ENCODE assay signal across 15 cellular contexts in the genomic region with DNA sequence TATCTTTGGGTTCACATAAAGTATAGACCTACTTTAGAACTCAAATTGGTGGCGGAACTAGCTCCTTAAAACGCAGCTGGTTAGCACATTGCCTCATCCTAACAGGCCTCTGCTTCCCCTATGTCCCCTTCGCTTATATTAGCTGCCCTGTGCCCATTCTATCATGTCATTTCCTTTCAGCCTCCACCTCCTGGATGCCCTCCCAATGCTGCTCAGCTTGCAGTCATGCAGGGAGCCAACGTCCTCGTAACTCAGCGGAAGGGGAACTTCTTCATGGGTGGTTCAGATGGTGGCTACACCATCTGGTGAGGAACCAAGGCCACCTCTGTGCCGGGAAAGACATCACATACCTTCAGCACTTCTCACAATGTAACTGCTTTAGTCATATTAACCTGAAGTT. TPM values are rescaled to one million over a fixed set of nuclear protein-coding genes. Genes with fewer than 3 reads are reported as not detected.
DNase-seq lines count a peak whose midpoint lies in the region; ATAC-seq and TF ChIP-seq lines count a peak whose summit lies in the region.
"Had no signal": no experiment of that assay in that cellular context is flagged by ENCODE, and none has a peak within 500 bp of the region (broad histone marks: within the 10 kb centered on the region; RNA-seq: fewer than 3 reads in every experiment).

No MANE protein-coding gene starts in this region.

- TF ChIP-seq CTCF in right atrium auricular region (IDR thresholded peaks at IDR 0.05) (no peak), endothelial cell (IDR thresholded peaks at IDR 0.05; ENCODE audit: unreplicated experiment) (no peak), stomach (IDR thresholded peaks at IDR 0.05) (no peak)

- H3K4me3 Mint-ChIP-seq in endothelial cell (ENCODE audit: unreplicated experiment): peak overlapping the region; percentile 59

- peaks cover 51% of the 10 kb centered on the region for H3K36me3 ChIP-seq in right atrium auricular region
- H3K36me3 ChIP-seq in stomach: peaks cover 51 to 63% (median 61%) of the 10 kb centered on the region in 4 donors

- ATAC-seq in Right ventricle myocardium inferior (no peak), GM21786 (IDR thresholded peaks at IDR 0.05; ENCODE audit: unreplicated experiment) (no peak)
- ATAC-seq: effector memory CD8-positive, alpha-beta T cell had no signal

- H3K4me1 Mint-ChIP-seq in endothelial cell (ENCODE audit: unreplicated experiment): peaks cover 59% of the 10 kb centered on the region

- no peaks in the 10 kb centered on the region for H3K9me3 ChIP-seq in right atrium auricular region
- no peaks in the 10 kb centered on the region for H3K9me3 ChIP-seq in stomach

- H3K27me3 ChIP-seq in right atrium auricular region (no peaks in the 10 kb centered on the region), stomach (no peaks in the 10 kb centered on the region)

- DNase-seq in Right ventricle myocardium inferior (ENCODE audit: missing footprints) (peak; percentile 71), right atrium auricular region (ENCODE audit: low spot score) (no peak), SIG-M5 (lab: John Stamatoyannopoulos, UW) (peak; percentile 86), endothelial cell (ENCODE audit: low spot score) (no peak), stomach (no peak), ecto neural progenitor cell (ENCODE audit: low spot score) (no peak), mucosa of gallbladder (ENCODE audit: low spot score) (no peak)
- DNase-seq: activated naive CD4-positive, alpha-beta T cell treated with Interleukin-2 at 50 U/mL for 16 hours; effector memory CD8-positive, alpha-beta T cell; foreskin melanocyte; H7; KG1; mesenchymal stem cell; NCI-H1930 had no signal

- no peak for TF ChIP-seq POLR2A in stomach (IDR thresholded peaks at IDR 0.05)

- TF ChIP-seq EP300 in stomach (IDR thresholded peaks at IDR 0.05): no peak

- H3K4me3 ChIP-seq in right atrium auricular region (no peak overlapping the region), stomach (no peak overlapping the region)

- H3K27ac ChIP-seq in right atrium auricular region (no peak overlapping the region), stomach (peak overlapping the region in 3 of 5 donors; percentile 33 to 100 (median 44))

- 63 to 86% (median 77%) methylated on average over 7 of the region's 7 CpGs for WGBS in stomach, 5 donors

- H3K9me3 Mint-ChIP-seq in endothelial cell (ENCODE audit: unreplicated experiment): no peaks in the 10 kb centered on the region
- H3K9me3 Mint-ChIP-seq: effector memory CD8-positive, alpha-beta T cell had no signal

- H3K36me3 Mint-ChIP-seq in endothelial cell (ENCODE audit: low read depth, unreplicated experiment): peaks cover 43% of the 10 kb centered on the region

- intact Hi-C loops in Right ventricle myocardium inferior (cut with DNase I): no loop called here
- intact Hi-C loops in stomach (cut with DNase I; ENCODE audit: low total_unique reads): no loop called here

- peaks cover 0 to 52% of the 10 kb centered on the region in 2 donors for H3K4me1 ChIP-seq in right atrium auricular region
- H3K4me1 ChIP-seq in stomach: peaks cover 20 to 83% (median 47%) of the 10 kb centered on the region in 4 donors

- H3K27ac Mint-ChIP-seq in endothelial cell (ENCODE audit: unreplicated experiment): peak overlapping the region; percentile 42

- H3K27me3 Mint-ChIP-seq in endothelial cell (ENCODE audit: unreplicated experiment): peaks cover 17% of the 10 kb centered on the region
- H3K27me3 Mint-ChIP-seq: effector memory CD8-positive, alpha-beta T cell had no signal

RNA-seq across cellular contexts. Expression of gene DAZAP2, which starts 3.5 kb away (rescaled TPM):
- total RNA-seq in Right ventricle myocardium inferior: 136 TPM
- 100 to 1,000 TPM; 193 to 309 TPM for total RNA-seq in right atrium auricular region
- 28.1 TPM for total RNA-seq in endothelial cell (ENCODE audit: unreplicated experiment)
- total RNA-seq in stomach: 100 to 1,000 TPM in 3 of 5 donors, 10 to 100 TPM in 2; 37.4 to 149 (median 144) TPM
- 100 to 1,000 TPM; 141 to 547 (median 311) TPM for polyA plus RNA-seq in stomach
- total RNA-seq in mucosa of gallbladder: 263 TPM

RNA-seq across cellular contexts. Expression of gene POU6F1, which starts 24.3 kb away (rescaled TPM):
- 8.6 TPM for total RNA-seq in Right ventricle myocardium inferior
- total RNA-seq in right atrium auricular region: 1 to 10 TPM; 3.0 to 6.0 TPM
- 10.8 TPM for total RNA-seq in endothelial cell (ENCODE audit: unreplicated experiment)
- 10 to 100 TPM in 3 of 5 donors, 1 to 10 TPM in 2; 5.9 to 16.8 (median 12.9) TPM for total RNA-seq in stomach
- polyA plus RNA-seq in stomach: 1 to 10 TPM; 3.8 to 5.7 (median 5.1) TPM
- 12.4 TPM for total RNA-seq in mucosa of gallbladder

RNA-seq across cellular contexts. Expression of gene SMAGP, which starts 28.1 kb away (rescaled TPM):
- total RNA-seq in Right ventricle myocardium inferior: 3.8 TPM
- 1 to 10 TPM; 2.3 to 3.8 TPM for total RNA-seq in right atrium auricular region
- total RNA-seq in endothelial cell (ENCODE audit: unreplicated experiment): 167 TPM
- total RNA-seq in stomach: 10 to 100 TPM in 4 of 5 donors, 1 to 10 TPM in 1; 2.3 to 74.9 (median 26.8) TPM
- 10 to 100 TPM; 22.7 to 30.3 (median 28.4) TPM for polyA plus RNA-seq in stomach
- total RNA-seq in mucosa of gallbladder: 40.4 TPM

Comparison
In these comparisons a context has a peak if more than half of its experiments do, and no peak if none do; other contexts are left out.
1. DNase-seq: peak in Right ventricle myocardium inferior (single experiment) and SIG-M5 (single experiment); none in right atrium auricular region (single experiment), endothelial cell (single experiment), stomach (single experiment), ecto neural progenitor cell (single experiment) and mucosa of gallbladder (single experiment).
2. H3K27ac ChIP-seq: peak in stomach (3 of 5); none in right atrium auricular region (0 of 2).